ENCODE assay signal across 7 cellular contexts in genomic region chr2:98412751-98413445, GRCh38. TPM values are rescaled to one million over a fixed set of nuclear protein-coding genes. Genes with fewer than 3 reads are reported as not detected.
A peak's percentile ranks its signal among the peaks of the same experiment; 100 is the strongest.
DNase-seq lines count a peak whose midpoint lies in the region; ATAC-seq and TF ChIP-seq lines count a peak whose summit lies in the region.

No MANE protein-coding gene starts in this region.

- peak; percentile 68 for TF ChIP-seq CTCF in GM12875 (IDR thresholded peaks at IDR 0.05; ENCODE audit: borderline replicate concordance, insufficient read depth, low read depth, low read length)

- peaks cover 6% of the 10 kb centered on the region for H3K27me3 Mint-ChIP-seq in stimulated activated memory B cell treated with anti-CD40 and anti-IgM and Interleukin-4, amounts not matched to agents 10 μg/mL and 1 μg/mL and 100 μg/mL, for 72 hours

- peaks cover 5% of the 10 kb centered on the region for H3K36me3 Mint-ChIP-seq in stimulated activated memory B cell treated with anti-CD40 and anti-IgM and Interleukin-4, amounts not matched to agents 10 μg/mL and 1 μg/mL and 100 μg/mL, for 72 hours

- peak; percentile 74 for ATAC-seq in HG03108 (IDR thresholded peaks at IDR 0.05; ENCODE audit: unreplicated experiment)
- ATAC-seq in stimulated activated memory B cell treated with anti-CD40 and anti-IgM and Interleukin-4, amounts not matched to agents 10 μg/mL and 1 μg/mL and 100 μg/mL, for 72 hours, result peak; percentile 85

- no peak overlapping the region for H3K4me3 Mint-ChIP-seq in stimulated activated memory B cell treated with anti-CD40 and anti-IgM and Interleukin-4, amounts not matched to agents 10 μg/mL and 1 μg/mL and 100 μg/mL, for 72 hours

- H3K27ac Mint-ChIP-seq in stimulated activated memory B cell treated with anti-CD40 and anti-IgM and Interleukin-4, amounts not matched to agents 10 μg/mL and 1 μg/mL and 100 μg/mL, for 72 hours, result no peak overlapping the region

- H3K4me3 ChIP-seq in GM12875 (ENCODE audit: low read depth, low read length), result no peak overlapping the region

- peaks cover 7% of the 10 kb centered on the region for H3K4me1 Mint-ChIP-seq in stimulated activated memory B cell treated with anti-CD40 and anti-IgM and Interleukin-4, amounts not matched to agents 10 μg/mL and 1 μg/mL and 100 μg/mL, for 72 hours

- peaks cover 3% of the 10 kb centered on the region for H3K9me3 Mint-ChIP-seq in stimulated activated memory B cell treated with anti-CD40 and anti-IgM and Interleukin-4, amounts not matched to agents 10 μg/mL and 1 μg/mL and 100 μg/mL, for 72 hours

- DNase-seq in NCI-H460 (ENCODE audit: extremely low read depth, low read depth) (peak; percentile 64), dermis microvascular lymphatic vessel endothelial cell (ENCODE audit: low read depth in 2 of 2) (peak; percentile 25 to 72), midbrain (lab: John Stamatoyannopoulos, UW) (peak; percentile 41)
- DNase-seq in activated CD4-positive, alpha-beta T cell treated with anti-CD3 and anti-CD28 coated beads for 4 hours, result peak; percentile 46 to 71

RNA-seq across cellular contexts. Expression of gene INPP4A, which starts 31.8 kb away (rescaled TPM):
- 15.0 and 16.7 TPM in 2 replicates for total RNA-seq in NCI-H460 (2014; rRNA removed; shearing (Covaris generic))
- 18.2 and 29.6 TPM in 2 replicates for polyA plus RNA-seq in NCI-H460 (2014; cell fraction: nucleus; rRNA removed)
- 21.8 and 40.0 TPM in 2 replicates for total RNA-seq in dermis microvascular lymphatic vessel endothelial cell
